ENCODE assay signal across 8 cellular contexts in the genomic region with DNA sequence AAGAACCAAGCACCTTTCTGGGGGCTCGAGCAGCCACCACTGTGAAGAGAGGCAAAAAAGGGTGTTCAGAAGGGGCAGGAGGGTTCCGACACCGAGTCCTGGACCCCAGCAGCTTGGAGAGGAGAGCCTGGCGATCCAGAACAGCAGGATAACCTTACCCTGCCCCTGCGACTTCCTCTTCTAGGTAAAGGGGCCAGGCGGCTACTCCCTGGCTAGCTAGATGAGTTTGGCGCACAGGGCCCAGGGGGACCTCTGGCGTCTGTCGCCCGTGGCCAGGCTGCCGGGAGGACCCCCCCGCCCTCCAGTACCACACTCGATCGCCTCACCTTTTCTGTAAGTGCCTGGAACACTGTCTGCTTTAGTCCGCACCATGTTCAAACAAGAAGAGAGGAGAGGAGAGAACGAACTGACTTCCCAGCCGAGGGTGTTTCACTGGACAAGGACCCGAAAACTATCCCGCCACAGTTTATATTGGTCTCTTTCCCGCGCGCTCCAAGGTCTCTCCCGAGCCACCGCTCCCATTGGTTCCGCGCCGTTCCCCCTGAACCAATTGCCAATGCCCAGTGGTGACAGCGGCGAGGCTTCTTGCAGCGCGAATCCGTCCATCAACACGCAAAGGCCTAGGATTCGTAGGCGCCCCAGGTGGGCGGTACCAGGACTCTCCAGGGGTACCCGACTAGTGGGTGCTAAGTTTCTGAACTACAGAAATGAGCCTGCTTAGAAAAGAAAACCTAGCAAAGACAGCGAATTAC. TPM values are rescaled to one million over a fixed set of nuclear protein-coding genes. Genes with fewer than 3 reads are reported as not detected.
DNase-seq lines count a peak whose midpoint lies in the region; ATAC-seq and TF ChIP-seq lines count a peak whose summit lies in the region.

A gene with protein sequence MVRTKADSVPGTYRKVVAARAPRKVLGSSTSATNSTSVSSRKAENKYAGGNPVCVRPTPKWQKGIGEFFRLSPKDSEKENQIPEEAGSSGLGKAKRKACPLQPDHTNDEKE (minus strand): TSS at position 442 of the 752 bp plus-strand sequence. CDS start 70 bp downstream, at position 372.

- H3K9ac ChIP-seq in duodenal mucosa (ENCODE audit: low read depth in 1 of 2, low read length in 2 of 2) = peak within 1 kb of the TSS; percentile 31 to 63

- peak within 1 kb of the TSS; percentile 91 for H3K4me3 Mint-ChIP-seq in CD8-positive, alpha-beta T cell

- peak within 1 kb of the TSS; percentile 65 for H3K4me3 ChIP-seq in CD8-positive, alpha-beta T cell (ENCODE audit: low read depth, low read length)
- H3K4me3 ChIP-seq in duodenal mucosa (ENCODE audit: low read depth in 1 of 2, low read length in 2 of 2) (peak within 1 kb of the TSS; percentile 83 to 90), right lobe of liver (peak within 1 kb of the TSS; percentile 46 to 61 (median 53))

- TF ChIP-seq POLR2A in right lobe of liver (IDR thresholded peaks at IDR 0.05) = no peak

- no peaks in the 10 kb centered on the region for H3K9me3 ChIP-seq in CD8-positive, alpha-beta T cell (ENCODE audit: low read length)
- H3K9me3 ChIP-seq in duodenal mucosa (ENCODE audit: control insufficient read depth in 1 of 2, low read length in 2 of 2) = no peaks in the 10 kb centered on the region
- H3K9me3 ChIP-seq in right lobe of liver = no peaks in the 10 kb centered on the region

- no peaks in the 10 kb centered on the region for H3K9me3 Mint-ChIP-seq in CD8-positive, alpha-beta T cell

- H3K4me1 Mint-ChIP-seq in CD8-positive, alpha-beta T cell (ENCODE audit: low read depth) = peaks cover 12% of the 10 kb centered on the region

- POLR2A ChIA-PET in CD8-positive, alpha-beta T cell (lab: Charles Lee) = interaction anchor here (0.5 to 1.1 kb wide), 2 partner anchors 12 to 28 kb away, joined by 3 to 4 read pairs; no protein-coding TSS in a partner anchor

- CTCF ChIA-PET in CD8-positive, alpha-beta T cell (lab: Charles Lee) = no interaction called here

- H3K36me3 Mint-ChIP-seq in CD8-positive, alpha-beta T cell = peaks cover 3% of the 10 kb centered on the region

- intact Hi-C loops in CD8-positive, alpha-beta T cell (cut with DNase I, micrococcal nuclease) = loop anchor here (1.0 to 10.0 kb wide), 5 partner anchors 25 to 904 kb away; a partner anchor contains a TSS
- intact Hi-C loops in right lobe of liver (cut with DNase I) = no loop called here

- 1% methylated on average over 18 of the region's 38 CpGs for WGBS in right lobe of liver (ENCODE audit: insufficient coverage, low coverage, low lambda C conversion rate, missing lambda C conversion rate)

- no peaks in the 10 kb centered on the region for H3K27me3 Mint-ChIP-seq in CD8-positive, alpha-beta T cell (ENCODE audit: low read depth)

- DNase-seq in CD8-positive, alpha-beta T cell = peak; percentile 80 to 93 (median 89)
- DNase-seq in HK-2 (ENCODE audit: unreplicated experiment) (peak; percentile 92), NCI-H82 treated with DMSO at 0.1 percent for 48 hours (lab: John Stamatoyannopoulos, UW; ENCODE audit: unreplicated experiment) (peak; percentile 94), right lobe of liver (peak; percentile 93 to 95 (median 94))
- DNase-seq in activated CD4-positive, alpha-beta T cell treated with anti-CD3 and anti-CD28 coated beads, Interleukin-2, amount 50 U/mL, for 48 hours = peak; percentile 96 to 97
- DNase-seq in stimulated activated CD4-positive, alpha-beta T cell treated with anti-CD3 and anti-CD28 coated beads, Interleukin-4, amount 100 ng/mL, for 24 hours = peak; percentile 95

- peak within 1 kb of the TSS; percentile 8 for H3K27ac Mint-ChIP-seq in CD8-positive, alpha-beta T cell

- H3K27me3 ChIP-seq in CD8-positive, alpha-beta T cell (ENCODE audit: insufficient read depth, low read length) = no peaks in the 10 kb centered on the region
- H3K27me3 ChIP-seq in duodenal mucosa (ENCODE audit: control insufficient read depth in 1 of 2, insufficient read depth in 2 of 2, low read length in 2 of 2) (no peaks in the 10 kb centered on the region), right lobe of liver (no peaks in the 10 kb centered on the region)

- no peak for TF ChIP-seq CTCF in CD8-positive, alpha-beta T cell (IDR thresholded peaks at IDR 0.05)
- TF ChIP-seq CTCF in right lobe of liver (IDR thresholded peaks at IDR 0.05) = peak in 2 of 4 donors; percentile 6 to 13

- H3K36me3 ChIP-seq in CD8-positive, alpha-beta T cell (ENCODE audit: insufficient read depth, low read length) = no peaks in the 10 kb centered on the region
- H3K36me3 ChIP-seq in duodenal mucosa (ENCODE audit: control insufficient read depth in 1 of 2, insufficient read depth in 2 of 2, low read length in 2 of 2) = no peaks in the 10 kb centered on the region
- no peaks in the 10 kb centered on the region for H3K36me3 ChIP-seq in right lobe of liver

- peaks cover 5% of the 10 kb centered on the region for H3K4me1 ChIP-seq in CD8-positive, alpha-beta T cell (ENCODE audit: insufficient read depth, low read length)
- peaks cover 3 to 19% of the 10 kb centered on the region in 2 donors for H3K4me1 ChIP-seq in duodenal mucosa (ENCODE audit: control insufficient read depth in 1 of 2, insufficient read depth in 2 of 2, low read length in 2 of 2)
- H3K4me1 ChIP-seq in right lobe of liver = peaks cover 0 to 11% (median 3%) of the 10 kb centered on the region in 4 donors

- no peak within 1 kb of the TSS for H3K27ac ChIP-seq in CD8-positive, alpha-beta T cell (ENCODE audit: low read depth, low read length)
- H3K27ac ChIP-seq in duodenal mucosa (ENCODE audit: low read depth, low read length) (no peak within 1 kb of the TSS), right lobe of liver (no peak within 1 kb of the TSS)

- ATAC-seq in CD8-positive, alpha-beta T cell = peak; percentile 100
- ATAC-seq in GM19455 (IDR thresholded peaks at IDR 0.05; ENCODE audit: unreplicated experiment) = peak; percentile 95
- peak; percentile 100 for ATAC-seq in right lobe of liver

RNA-seq across cellular contexts. Expression of the gene that starts here (rescaled TPM):
- total RNA-seq in CD8-positive, alpha-beta T cell = under 1 TPM; 0.65 to 0.83 TPM
- 1 to 10 TPM in 5 of 6 experiments, under 1 TPM in 1; 0.60 to 5.6 (median 2.1) TPM for total RNA-seq in right lobe of liver

Comparison
In these comparisons a context has a peak if more than half of its experiments do, and no peak if none do; other contexts are left out.
1. Peak in DNase-seq, ATAC-seq and H3K4me3 ChIP-seq in CD8-positive, alpha-beta T cell; RNA of the gene not detected or under 1 TPM.
2. intact Hi-C loops: an anchor here in CD8-positive, alpha-beta T cell (1.0 to 10.0 kb wide); none called in right lobe of liver.